ENCODE assay signal across 18 cellular contexts in genomic region chr7:144474800-144475521, GRCh38.
"Had no signal": no experiment of that assay in that cellular context is flagged by ENCODE, and none has a peak within 500 bp of the region (broad histone marks: within the 10 kb centered on the region; RNA-seq: fewer than 3 reads in every experiment).

No MANE protein-coding gene starts in this region.

- H3K27me3 Mint-ChIP-seq: activated CD8-positive, alpha-beta T cell treated with anti-CD3 and anti-CD28 coated beads for 36 hours; activated naive CD4-positive, alpha-beta T cell treated with anti-CD3 and anti-CD28 coated beads, Interleukin-2, amount 50 U/mL, for 24 hours had no signal

- H3K4me3 Mint-ChIP-seq: activated CD8-positive, alpha-beta T cell treated with anti-CD3 and anti-CD28 coated beads for 36 hours; activated naive CD4-positive, alpha-beta T cell treated with anti-CD3 and anti-CD28 coated beads, Interleukin-2, amount 50 U/mL, for 24 hours; activated T-cell treated with anti-CD3 and anti-CD28 coated beads, Interleukin-2, amount 50 U/mL, for 4 hours; WTC11 had no signal

- DNase-seq: activated CD4-positive, alpha-beta T cell treated with anti-CD3 and anti-CD28 coated beads for 48 hours; activated CD8-positive, alpha-beta T cell treated with anti-CD3 and anti-CD28 coated beads for 36 hours; activated effector memory CD4-positive, alpha-beta T cell treated with Interleukin-2 at 50 U/mL for 16 hours; activated T-cell treated with anti-CD3 and anti-CD28 coated beads, Interleukin-2, amount 50 U/mL, for 4 hours; adrenal gland; erythroblast; heart right ventricle; islet precursor cell; midbrain; pancreas; sigmoid colon; spleen had no signal

- H3K36me3 ChIP-seq: adrenal gland, cardiac muscle cell, gastroesophageal sphincter, heart right ventricle, pancreas, sigmoid colon, spleen, thoracic aorta had no signal

- H3K27ac ChIP-seq: adrenal gland, cardiac muscle cell, gastroesophageal sphincter, heart right ventricle, pancreas, sigmoid colon, spleen, thoracic aorta had no signal

- H3K36me3 Mint-ChIP-seq: WTC11 had no signal

- H3K27ac Mint-ChIP-seq: activated CD8-positive, alpha-beta T cell treated with anti-CD3 and anti-CD28 coated beads for 36 hours; activated naive CD4-positive, alpha-beta T cell treated with anti-CD3 and anti-CD28 coated beads, Interleukin-2, amount 50 U/mL, for 24 hours; WTC11 had no signal

- H3K4me1 Mint-ChIP-seq: activated naive CD4-positive, alpha-beta T cell treated with anti-CD3 and anti-CD28 coated beads, Interleukin-2, amount 50 U/mL, for 24 hours had no signal

- H3K9me3 ChIP-seq: adrenal gland, gastroesophageal sphincter, heart right ventricle, pancreas, sigmoid colon, spleen, thoracic aorta had no signal

- H3K4me1 ChIP-seq: adrenal gland, pancreas had no signal

- H3K9me3 Mint-ChIP-seq: activated CD8-positive, alpha-beta T cell treated with anti-CD3 and anti-CD28 coated beads for 36 hours; activated naive CD4-positive, alpha-beta T cell treated with anti-CD3 and anti-CD28 coated beads, Interleukin-2, amount 50 U/mL, for 24 hours; activated T-cell treated with anti-CD3 and anti-CD28 coated beads, Interleukin-2, amount 50 U/mL, for 4 hours; WTC11 had no signal

- ATAC-seq: activated CD8-positive, alpha-beta T cell treated with anti-CD3 and anti-CD28 coated beads for 36 hours; activated T-cell treated with anti-CD3 and anti-CD28 coated beads, Interleukin-2, amount 50 U/mL, for 4 hours; gastroesophageal sphincter; heart right ventricle; pancreas; WTC11 had no signal

- H3K27me3 ChIP-seq: adrenal gland, cardiac muscle cell, gastroesophageal sphincter, heart right ventricle, pancreas, sigmoid colon, spleen had no signal

- H3K4me3 ChIP-seq: adrenal gland, cardiac muscle cell, gastroesophageal sphincter, heart right ventricle, lung, pancreas, sigmoid colon, spleen, thoracic aorta had no signal
